1 cellular context compared by ENCODE assay signal in the genomic region with DNA sequence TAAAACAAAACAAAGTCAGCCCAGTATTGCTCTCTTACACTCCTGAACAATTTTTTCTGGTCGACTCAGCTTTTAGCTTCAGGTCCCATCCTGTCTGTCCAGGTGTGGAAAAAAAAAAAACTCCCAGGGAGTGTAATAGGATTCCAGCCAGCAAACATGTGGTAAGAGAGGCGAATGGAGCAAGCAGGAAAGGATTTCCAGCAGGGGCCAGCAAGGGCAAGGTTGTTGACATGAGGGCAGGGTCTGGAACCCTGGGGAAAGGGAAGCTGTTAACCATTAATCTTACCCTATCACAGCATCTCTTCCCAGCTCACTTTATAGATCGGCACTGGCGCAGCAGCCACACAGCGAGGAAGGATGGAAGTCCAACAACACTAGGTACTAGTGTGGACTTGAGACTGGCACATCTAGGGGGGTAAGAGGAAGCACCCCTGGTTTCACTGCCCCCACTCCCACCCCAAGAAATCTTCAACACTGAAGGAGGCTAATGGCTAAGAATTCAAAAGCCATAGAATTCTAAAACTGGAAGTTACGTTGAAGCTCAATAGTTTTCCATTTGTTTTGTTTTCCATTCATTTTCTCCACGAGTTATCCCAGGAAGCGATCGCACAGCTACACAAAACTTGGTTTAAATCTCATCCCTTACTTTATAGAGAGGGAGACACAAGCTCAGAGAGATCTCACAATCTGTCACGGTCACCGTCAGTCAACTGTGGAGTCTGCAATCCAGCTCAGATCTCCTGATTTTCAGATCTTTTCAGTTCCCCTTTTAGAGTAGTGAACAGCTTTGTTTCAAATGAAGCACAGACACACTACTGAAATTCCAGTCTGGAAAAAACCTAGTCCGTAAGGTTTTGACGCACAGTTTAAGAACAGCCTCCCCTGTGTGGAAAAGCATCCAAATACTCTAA.
TF ChIP-seq lines count a peak whose summit lies in the region.

No MANE protein-coding gene starts in this region.

TF ChIP-seq in GM23338, 12 proteins besides CTCF, POLR2A, EP300 and RAD21 (continued from another document):
- TF ChIP-seq EZH2 (IDR thresholded peaks at IDR 0.05; ENCODE audit: low read depth, unreplicated experiment) (no peak), ZNF331 (CRISPR knock-in tag; IDR thresholded peaks at IDR 0.05; ENCODE audit: low read depth) (no peak), POLR2AphosphoS5 (IDR thresholded peaks at IDR 0.05; ENCODE audit: low read depth) (no peak)
- TF ChIP-seq, protein P1, sequence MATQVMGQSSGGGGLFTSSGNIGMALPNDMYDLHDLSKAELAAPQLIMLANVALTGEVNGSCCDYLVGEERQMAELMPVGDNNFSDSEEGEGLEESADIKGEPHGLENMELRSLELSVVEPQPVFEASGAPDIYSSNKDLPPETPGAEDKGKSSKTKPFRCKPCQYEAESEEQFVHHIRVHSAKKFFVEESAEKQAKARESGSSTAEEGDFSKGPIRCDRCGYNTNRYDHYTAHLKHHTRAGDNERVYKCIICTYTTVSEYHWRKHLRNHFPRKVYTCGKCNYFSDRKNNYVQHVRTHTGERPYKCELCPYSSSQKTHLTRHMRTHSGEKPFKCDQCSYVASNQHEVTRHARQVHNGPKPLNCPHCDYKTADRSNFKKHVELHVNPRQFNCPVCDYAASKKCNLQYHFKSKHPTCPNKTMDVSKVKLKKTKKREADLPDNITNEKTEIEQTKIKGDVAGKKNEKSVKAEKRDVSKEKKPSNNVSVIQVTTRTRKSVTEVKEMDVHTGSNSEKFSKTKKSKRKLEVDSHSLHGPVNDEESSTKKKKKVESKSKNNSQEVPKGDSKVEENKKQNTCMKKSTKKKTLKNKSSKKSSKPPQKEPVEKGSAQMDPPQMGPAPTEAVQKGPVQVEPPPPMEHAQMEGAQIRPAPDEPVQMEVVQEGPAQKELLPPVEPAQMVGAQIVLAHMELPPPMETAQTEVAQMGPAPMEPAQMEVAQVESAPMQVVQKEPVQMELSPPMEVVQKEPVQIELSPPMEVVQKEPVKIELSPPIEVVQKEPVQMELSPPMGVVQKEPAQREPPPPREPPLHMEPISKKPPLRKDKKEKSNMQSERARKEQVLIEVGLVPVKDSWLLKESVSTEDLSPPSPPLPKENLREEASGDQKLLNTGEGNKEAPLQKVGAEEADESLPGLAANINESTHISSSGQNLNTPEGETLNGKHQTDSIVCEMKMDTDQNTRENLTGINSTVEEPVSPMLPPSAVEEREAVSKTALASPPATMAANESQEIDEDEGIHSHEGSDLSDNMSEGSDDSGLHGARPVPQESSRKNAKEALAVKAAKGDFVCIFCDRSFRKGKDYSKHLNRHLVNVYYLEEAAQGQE (IDR thresholded peaks at IDR 0.05; ENCODE audit: unreplicated experiment), result no peak
- TF ChIP-seq, protein P2, sequence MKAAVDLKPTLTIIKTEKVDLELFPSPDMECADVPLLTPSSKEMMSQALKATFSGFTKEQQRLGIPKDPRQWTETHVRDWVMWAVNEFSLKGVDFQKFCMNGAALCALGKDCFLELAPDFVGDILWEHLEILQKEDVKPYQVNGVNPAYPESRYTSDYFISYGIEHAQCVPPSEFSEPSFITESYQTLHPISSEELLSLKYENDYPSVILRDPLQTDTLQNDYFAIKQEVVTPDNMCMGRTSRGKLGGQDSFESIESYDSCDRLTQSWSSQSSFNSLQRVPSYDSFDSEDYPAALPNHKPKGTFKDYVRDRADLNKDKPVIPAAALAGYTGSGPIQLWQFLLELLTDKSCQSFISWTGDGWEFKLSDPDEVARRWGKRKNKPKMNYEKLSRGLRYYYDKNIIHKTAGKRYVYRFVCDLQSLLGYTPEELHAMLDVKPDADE (IDR thresholded peaks at IDR 0.05), result no peak
TF ChIP-seq in GM23338: peak in this region for 0.
